ENCODE assay signal across 8 cellular contexts in genomic region chr7:77797734-77798393, GRCh38. TPM values are rescaled to one million over a fixed set of nuclear protein-coding genes. Genes with fewer than 3 reads are reported as not detected.
A peak's percentile ranks its signal among the peaks of the same experiment; 100 is the strongest.
DNase-seq lines count a peak whose midpoint lies in the region; ATAC-seq and TF ChIP-seq lines count a peak whose summit lies in the region.

No MANE protein-coding gene starts in this region.

- 0 to 1% methylated on average over 35 of the region's 35 CpGs for WGBS in lung, 2 donors

- H3K9ac ChIP-seq in Loucy (ENCODE audit: low read depth, low read length, poor library complexity, severe bottlenecking): peak overlapping the region; percentile 88

- no peak for TF ChIP-seq CTCF in Loucy (conservative IDR thresholded peaks at IDR 0.05; ENCODE audit: low read length)
- TF ChIP-seq CTCF in chondrocyte (IDR thresholded peaks at IDR 0.05): no peak
- TF ChIP-seq CTCF in lung (IDR thresholded peaks at IDR 0.05; ENCODE audit: control extremely low read depth, extremely low read depth): no peak
- TF ChIP-seq CTCF in tibial artery (IDR thresholded peaks at IDR 0.05): peak in 1 of 2 experiments; percentile 3
- no peak for TF ChIP-seq CTCF in GM10248 (IDR thresholded peaks at IDR 0.05; ENCODE audit: control extremely low read depth, extremely low read depth, low read depth, missing control alignments)

- no peaks in the 10 kb centered on the region for H3K9me3 Mint-ChIP-seq in chondrocyte (ENCODE audit: low read depth)

- H3F3A ChIP-seq in Loucy (ENCODE audit: low read depth): no peaks in the 10 kb centered on the region

- H3K4me1 Mint-ChIP-seq in chondrocyte (ENCODE audit: low read depth): peaks cover 45% of the 10 kb centered on the region

- CTCF ChIA-PET in GM10248 (lab: Yijun Ruan, JAX): interaction anchor here (0.6 to 1.9 kb wide), 10 partner anchors 9 to 136 kb away, joined by 3 to 10 read pairs (median 4); no protein-coding TSS in a partner anchor

- H3K4me3 ChIP-seq in H7 (ENCODE audit: insufficient read depth, low read depth, low read length) (peak overlapping the region; percentile 96), Loucy (ENCODE audit: low read length, poor library complexity, severe bottlenecking) (peak overlapping the region; percentile 92), lung (peak overlapping the region; percentile 83), tibial artery (peak overlapping the region; percentile 89 to 97)

- no peaks in the 10 kb centered on the region for H3K9me2 ChIP-seq in Loucy (replicated peaks; ENCODE audit: low read depth, low read length)

- H3K79me2 ChIP-seq in Loucy (ENCODE audit: insufficient read depth, low read length): peaks cover 63% of the 10 kb centered on the region

- POLR2A ChIA-PET in GM10248 (lab: Yijun Ruan, JAX): no interaction called here

- H3K4me2 ChIP-seq in Loucy (ENCODE audit: low read depth, low read length, poor library complexity, severe bottlenecking): peak overlapping the region; percentile 91

- no peaks in the 10 kb centered on the region for H3K9me3 ChIP-seq in Loucy (ENCODE audit: insufficient read depth, low read depth, low read length)
- H3K9me3 ChIP-seq in lung (ENCODE audit: control insufficient read depth in 2 of 2, insufficient read depth in 1 of 2, low read length in 1 of 2): no peaks in the 10 kb centered on the region
- H3K9me3 ChIP-seq in tibial artery: no peaks in the 10 kb centered on the region

- H3K27me3 ChIP-seq in H7 (ENCODE audit: control insufficient read depth, insufficient read depth, low read length): no peaks in the 10 kb centered on the region
- no peaks in the 10 kb centered on the region for H3K27me3 ChIP-seq in Loucy (ENCODE audit: insufficient read depth, low read length, poor library complexity, severe bottlenecking)
- no peaks in the 10 kb centered on the region for H3K27me3 ChIP-seq in lung (ENCODE audit: control insufficient read depth, insufficient read depth)
- H3K27me3 ChIP-seq in tibial artery: no peaks in the 10 kb centered on the region

- DNase-seq in NCI-H345 (lab: John Stamatoyannopoulos, UW) (peak; percentile 65), NCI-H345 treated with DMSO at 0.1 percent for 48 hours (lab: John Stamatoyannopoulos, UW; ENCODE audit: unreplicated experiment) (no peak), H7 (no peak), chondrocyte (ENCODE audit: low spot score) (no peak), lung (ENCODE audit: low spot score) (no peak), tibial artery (peak in 1 of 2 donors; percentile 24), GM10248 (ENCODE audit: extremely low spot score) (no peak)

- peaks cover 39% of the 10 kb centered on the region for H4K20me1 ChIP-seq in Loucy (ENCODE audit: insufficient read depth, low read length, poor library complexity, severe bottlenecking)

- intact Hi-C loops in tibial artery (cut with DNase I; ENCODE audit: low total_unique reads): loop anchor here (2.0 kb wide), 1 partner anchor 101 kb away; the partner anchor contains the start of gene RSBN1L

- H3K27ac ChIP-seq in lung (ENCODE audit: low read depth in 1 of 2, low read length in 1 of 2): peak overlapping the region; percentile 68 to 83
- H3K27ac ChIP-seq in tibial artery: peak overlapping the region; percentile 88 to 93

- peak overlapping the region; percentile 91 for H2AFZ ChIP-seq in Loucy (ENCODE audit: low read length)

- ATAC-seq in lung (ENCODE audit: insufficient read depth, low FRiP score): peak; percentile 10

- H3K27ac Mint-ChIP-seq in chondrocyte (ENCODE audit: unreplicated experiment): peak overlapping the region; percentile 91

- H3K27me3 Mint-ChIP-seq in chondrocyte (ENCODE audit: low read depth): no peaks in the 10 kb centered on the region

- H3K36me3 ChIP-seq in H7 (replicated peaks; ENCODE audit: control insufficient read depth, insufficient read depth, low read length) (no peaks in the 10 kb centered on the region), Loucy (ENCODE audit: insufficient read depth, low read length) (no peaks in the 10 kb centered on the region), lung (ENCODE audit: control insufficient read depth in 2 of 2, insufficient read depth in 2 of 2, low read length in 2 of 2) (peaks cover 0 to 2% of the 10 kb centered on the region in 2 donors), tibial artery (peaks cover 0 to 4% (median 0%) of the 10 kb centered on the region in 3 donors)

- peaks cover 7% of the 10 kb centered on the region for H3K36me3 Mint-ChIP-seq in chondrocyte (ENCODE audit: low read depth)

- H3K4me1 ChIP-seq in Loucy (ENCODE audit: insufficient read depth, low read length, poor library complexity, severe bottlenecking) (peaks cover 40% of the 10 kb centered on the region), lung (ENCODE audit: control insufficient read depth in 2 of 2, insufficient read depth in 2 of 2, low read length in 2 of 2) (peaks cover 2 to 20% of the 10 kb centered on the region in 2 donors), tibial artery (peaks cover 0 to 34% (median 21%) of the 10 kb centered on the region in 4 donors)

- peak overlapping the region; percentile 81 for H3K4me3 Mint-ChIP-seq in chondrocyte (ENCODE audit: unreplicated experiment)

RNA-seq across cellular contexts. Expression of gene TMEM60, which starts 0.4 kb away (rescaled TPM):
- 28.5 and 32.3 TPM in 2 replicates for total RNA-seq in H7 (2014; rRNA removed; shearing (Covaris generic))
- total RNA-seq in chondrocyte (15.3 to 16.6 TPM (median 15.5 TPM) in 3 replicates), lung (10 to 100 TPM; 12.2 to 15.0 TPM)
- 10 to 100 TPM; 24.3 to 46.4 TPM for polyA plus RNA-seq in lung

RNA-seq across cellular contexts. Expression of gene PHTF2, which starts 0.7 kb away (rescaled TPM):
- total RNA-seq in H7 (2014; rRNA removed; shearing (Covaris generic)): 17.3 and 32.5 TPM in 2 replicates
- total RNA-seq in chondrocyte: 49.7 to 56.1 TPM (median 52.6 TPM) in 3 replicates
- total RNA-seq in lung: 10 to 100 TPM; 10.2 to 37.1 TPM
- 1 to 10 TPM; 5.1 to 7.2 TPM for polyA plus RNA-seq in lung
